ENCODE assay signal across 20 cellular contexts in the genomic region with DNA sequence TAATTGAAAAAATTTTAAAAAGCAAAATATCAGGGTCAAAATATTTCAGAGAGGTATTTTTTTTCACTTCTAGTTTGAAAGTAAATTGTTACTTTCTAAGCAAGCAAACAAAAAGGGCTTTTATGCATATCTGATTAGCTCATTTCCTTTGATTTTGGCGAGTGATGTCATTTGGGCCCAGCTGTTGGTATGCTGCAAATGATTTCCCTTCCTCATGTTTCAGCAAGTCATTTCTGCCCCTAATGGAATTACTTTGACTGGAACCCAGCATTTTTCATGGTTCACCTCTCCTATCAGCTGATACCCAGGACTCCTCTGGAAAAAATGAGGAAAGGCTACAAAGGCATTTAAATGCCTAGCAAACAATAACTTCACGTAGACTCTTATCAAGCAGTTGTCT.
A peak's percentile ranks its signal among the peaks of the same experiment; 100 is the strongest.
DNase-seq lines count a peak whose midpoint lies in the region; ATAC-seq and TF ChIP-seq lines count a peak whose summit lies in the region.
"Had no signal": no experiment of that assay in that cellular context is flagged by ENCODE, and none has a peak within 500 bp of the region (broad histone marks: within the 10 kb centered on the region; RNA-seq: fewer than 3 reads in every experiment).

No MANE protein-coding gene starts in this region.

- 71 to 75% methylated on average over 2 of the region's 2 CpGs for WGBS in GM23248 (ENCODE audit: low coverage in 1 of 2, low lambda C conversion rate in 2 of 2, missing lambda C conversion rate in 2 of 2), 2 experiments

- H3K36me3 Mint-ChIP-seq in activated CD8-positive, alpha-beta T cell treated with anti-CD3 and anti-CD28 coated beads, Interleukin-2, amount 10 ng/mL, durations not matched to agents 7 days and 5 days (ENCODE audit: low read depth), result no peaks in the 10 kb centered on the region
- H3K36me3 Mint-ChIP-seq in type B pancreatic cell, result no peaks in the 10 kb centered on the region
- H3K36me3 Mint-ChIP-seq: activated naive CD8-positive, alpha-beta T cell had no signal

- no peak overlapping the region for H3K4me3 ChIP-seq in GM23248
- no peak overlapping the region for H3K4me3 ChIP-seq in choroid plexus epithelial cell (ENCODE audit: low read depth, low read length)
- H3K4me3 ChIP-seq in kidney epithelial cell (ENCODE audit: low read depth, low read length), result no peak overlapping the region
- H3K4me3 ChIP-seq: sigmoid colon, transverse colon had no signal

- H3K4me1 Mint-ChIP-seq in activated CD8-positive, alpha-beta T cell treated with anti-CD3 and anti-CD28 coated beads, Interleukin-2, amount 10 ng/mL, durations not matched to agents 7 days and 5 days (ENCODE audit: low read depth), result no peaks in the 10 kb centered on the region
- no peaks in the 10 kb centered on the region for H3K4me1 Mint-ChIP-seq in type B pancreatic cell (ENCODE audit: unreplicated experiment)
- H3K4me1 Mint-ChIP-seq: H9 had no signal

- peak overlapping the region; percentile 8; the same call in 1 of the 2 replicates for H2AFZ ChIP-seq in GM23248

- H3K9me2 ChIP-seq in GM23248 (ENCODE audit: insufficient read depth), result no peaks in the 10 kb centered on the region

- no peak overlapping the region for H3K4me3 Mint-ChIP-seq in activated CD8-positive, alpha-beta T cell treated with anti-CD3 and anti-CD28 coated beads, Interleukin-2, amount 10 ng/mL, durations not matched to agents 7 days and 5 days
- H3K4me3 Mint-ChIP-seq in type B pancreatic cell, result no peak overlapping the region
- H3K4me3 Mint-ChIP-seq: activated naive CD8-positive, alpha-beta T cell; H9 had no signal

- no peaks in the 10 kb centered on the region for H3K79me2 ChIP-seq in GM23248 (ENCODE audit: insufficient read depth)

- in situ Hi-C loops in GM23248 (cut with MboI), result no loop called here

- no peak for ATAC-seq in activated CD8-positive, alpha-beta T cell treated with anti-CD3 and anti-CD28 coated beads, Interleukin-2, amount 10 ng/mL, durations not matched to agents 7 days and 5 days
- no peak for ATAC-seq in GM21529 (IDR thresholded peaks at IDR 0.05; ENCODE audit: unreplicated experiment)
- ATAC-seq: left lobe of liver had no signal

- no peaks in the 10 kb centered on the region for H3K36me3 ChIP-seq in GM23248 (ENCODE audit: low read depth)
- no peaks in the 10 kb centered on the region for H3K36me3 ChIP-seq in kidney epithelial cell (ENCODE audit: control insufficient read depth, insufficient read depth, low read length)
- H3K36me3 ChIP-seq: sigmoid colon, transverse colon had no signal

- no peak overlapping the region for H3K4me2 ChIP-seq in GM23248 (ENCODE audit: unreplicated experiment)

- H3K9ac ChIP-seq in GM23248, result no peak overlapping the region

- H3K27me3 Mint-ChIP-seq in activated CD8-positive, alpha-beta T cell treated with anti-CD3 and anti-CD28 coated beads, Interleukin-2, amount 10 ng/mL, durations not matched to agents 7 days and 5 days (ENCODE audit: low read depth), result no peaks in the 10 kb centered on the region
- no peaks in the 10 kb centered on the region for H3K27me3 Mint-ChIP-seq in type B pancreatic cell
- H3K27me3 Mint-ChIP-seq: activated naive CD8-positive, alpha-beta T cell had no signal

- TF ChIP-seq CTCF in choroid plexus epithelial cell (conservative IDR thresholded peaks at IDR 0.05; ENCODE audit: low read depth, low read length) (no peak), kidney epithelial cell (IDR thresholded peaks at IDR 0.05; ENCODE audit: insufficient read depth, low read length, poor library complexity, severe bottlenecking) (no peak), type B pancreatic cell (conservative IDR thresholded peaks at IDR 0.05) (no peak)

- H3K27me3 ChIP-seq in GM23248 (replicated peaks; ENCODE audit: insufficient read depth), result no peaks in the 10 kb centered on the region
- no peaks in the 10 kb centered on the region for H3K27me3 ChIP-seq in kidney epithelial cell (ENCODE audit: control insufficient read depth, insufficient read depth, low read length)
- H3K27me3 ChIP-seq: sigmoid colon, transverse colon had no signal

- CTCF ChIA-PET in activated CD8-positive, alpha-beta T cell treated with anti-CD3 and anti-CD28 coated beads, Interleukin-2, amount 10 ng/mL, durations not matched to agents 7 days and 5 days (lab: Charles Lee), result no interaction called here

- H3K27ac Mint-ChIP-seq in activated CD8-positive, alpha-beta T cell treated with anti-CD3 and anti-CD28 coated beads, Interleukin-2, amount 10 ng/mL, durations not matched to agents 7 days and 5 days, result no peak overlapping the region
- H3K27ac Mint-ChIP-seq in type B pancreatic cell, result no peak overlapping the region
- H3K27ac Mint-ChIP-seq: activated naive CD8-positive, alpha-beta T cell; H9 had no signal

- no peaks in the 10 kb centered on the region for H4K20me1 ChIP-seq in GM23248 (ENCODE audit: insufficient read depth)

- POLR2A ChIA-PET in activated CD8-positive, alpha-beta T cell treated with anti-CD3 and anti-CD28 coated beads, Interleukin-2, amount 10 ng/mL, durations not matched to agents 7 days and 5 days (lab: Charles Lee), result no interaction called here

- no peak overlapping the region for H3K27ac ChIP-seq in GM23248
- H3K27ac ChIP-seq: sigmoid colon, transverse colon had no signal

- no peaks in the 10 kb centered on the region for H3K9me3 ChIP-seq in GM23248 (ENCODE audit: low read depth)
- H3K9me3 ChIP-seq: sigmoid colon, transverse colon had no signal

- H3K4me1 ChIP-seq in GM23248 (ENCODE audit: insufficient read depth), result peaks cover 9% of the 10 kb centered on the region; the same call in 1 of the 2 replicates
- H3K4me1 ChIP-seq: sigmoid colon, transverse colon had no signal

- H3K9me3 Mint-ChIP-seq in activated CD8-positive, alpha-beta T cell treated with anti-CD3 and anti-CD28 coated beads, Interleukin-2, amount 10 ng/mL, durations not matched to agents 7 days and 5 days (ENCODE audit: insufficient read depth), result no peaks in the 10 kb centered on the region
- H3K9me3 Mint-ChIP-seq in type B pancreatic cell, result no peaks in the 10 kb centered on the region

- DNase-seq in AG08395 (ENCODE audit: low spot score) (peak; percentile 32), GM23248 (peak; percentile 50), choroid plexus epithelial cell (ENCODE audit: low read depth) (peak; percentile 43), kidney epithelial cell (ENCODE audit: low read depth) (peak; percentile 26), NCI-H1048 (lab: John Stamatoyannopoulos, UW) (no peak), type B pancreatic cell (ENCODE audit: extremely low spot score, unreplicated experiment) (no peak)
- no peak for DNase-seq in activated CD8-positive, alpha-beta T cell treated with anti-CD3 and anti-CD28 coated beads, Interleukin-2, amount 10 ng/mL, durations not matched to agents 7 days and 5 days
- DNase-seq: activated CD4-positive, alpha-beta T cell treated with anti-CD3 and anti-CD28 coated beads for 48 hours; activated T-cell treated with anti-CD3 and anti-CD28 coated beads for 4 hours; Calu3; central memory CD4-positive, alpha-beta T cell; H9; SIG-M5; sigmoid colon; stimulated activated CD4-positive, alpha-beta T cell treated with anti-CD3 and anti-CD28 coated beads, Interleukin-4, amount 100 ng/mL, for 1 hour; T-helper 9 cell; transverse colon had no signal

- H3F3A ChIP-seq in GM23248 (ENCODE audit: insufficient read depth), result no peaks in the 10 kb centered on the region

Comparison
In these comparisons a context has a peak if more than half of its experiments do, and no peak if none do; other contexts are left out.
1. DNase-seq: peak in AG08395 (single experiment), GM23248 (single experiment), choroid plexus epithelial cell (single experiment) and kidney epithelial cell (single experiment); none in activated CD8-positive, alpha-beta T cell treated with anti-CD3 and anti-CD28 coated beads, Interleukin-2, amount 10 ng/mL, durations not matched to agents 7 days and 5 days (single experiment), NCI-H1048 (single experiment) and type B pancreatic cell (single experiment).